6 cellular contexts compared by ENCODE assay signal in genomic region chr1:82246050-82246449, GRCh38.
"Had no signal": no experiment of that assay in that cellular context is flagged by ENCODE, and none has a peak within 500 bp of the region (broad histone marks: within the 10 kb centered on the region; RNA-seq: fewer than 3 reads in every experiment).

No MANE protein-coding gene starts in this region.

- DNase-seq: H9, HCEC 1CT, HFFc6, KBM-7 had no signal

- H3K4me3 ChIP-seq: GM23338 had no signal

- H3K4me2 ChIP-seq: GM23338 had no signal

- H3K27ac ChIP-seq: HL-60 had no signal
